ENCODE assay signal across 1 cellular context in genomic region chr16:31138621-31139578, GRCh38.
TF ChIP-seq lines count a peak whose summit lies in the region.

No MANE protein-coding gene starts in this region.

TF ChIP-seq in endothelial cell of umbilical vein, 7 proteins besides CTCF, POLR2A, EP300 and RAD21:
- TF ChIP-seq MAX (IDR thresholded peaks at IDR 0.05; ENCODE audit: insufficient read depth, insufficient read length) = peak; percentile 61
- TF ChIP-seq JUN (IDR thresholded peaks at IDR 0.05; ENCODE audit: borderline replicate concordance, insufficient read depth, insufficient read length, low read depth) = peak; percentile 39
- TF ChIP-seq MYC (IDR thresholded peaks at IDR 0.05; ENCODE audit: low read depth, low read length) = peak; percentile 88
- TF ChIP-seq GATA2 (IDR thresholded peaks at IDR 0.05; ENCODE audit: insufficient read depth, insufficient read length, low read depth, low read length) = peak; percentile 76
- TF ChIP-seq FOS (IDR thresholded peaks at IDR 0.05; ENCODE audit: borderline replicate concordance, insufficient read depth, low read length) = peak; percentile 81
- peak; percentile 84 for TF ChIP-seq POLR2AphosphoS5 (IDR thresholded peaks at IDR 0.05; ENCODE audit: insufficient read depth, low read depth, low read length)
- TF ChIP-seq EZH2 (IDR thresholded peaks at IDR 0.05; ENCODE audit: borderline replicate concordance, low read depth, low read length, severe bottlenecking) = no peak
